ENCODE assay signal across 1 cellular context in the genomic region with DNA sequence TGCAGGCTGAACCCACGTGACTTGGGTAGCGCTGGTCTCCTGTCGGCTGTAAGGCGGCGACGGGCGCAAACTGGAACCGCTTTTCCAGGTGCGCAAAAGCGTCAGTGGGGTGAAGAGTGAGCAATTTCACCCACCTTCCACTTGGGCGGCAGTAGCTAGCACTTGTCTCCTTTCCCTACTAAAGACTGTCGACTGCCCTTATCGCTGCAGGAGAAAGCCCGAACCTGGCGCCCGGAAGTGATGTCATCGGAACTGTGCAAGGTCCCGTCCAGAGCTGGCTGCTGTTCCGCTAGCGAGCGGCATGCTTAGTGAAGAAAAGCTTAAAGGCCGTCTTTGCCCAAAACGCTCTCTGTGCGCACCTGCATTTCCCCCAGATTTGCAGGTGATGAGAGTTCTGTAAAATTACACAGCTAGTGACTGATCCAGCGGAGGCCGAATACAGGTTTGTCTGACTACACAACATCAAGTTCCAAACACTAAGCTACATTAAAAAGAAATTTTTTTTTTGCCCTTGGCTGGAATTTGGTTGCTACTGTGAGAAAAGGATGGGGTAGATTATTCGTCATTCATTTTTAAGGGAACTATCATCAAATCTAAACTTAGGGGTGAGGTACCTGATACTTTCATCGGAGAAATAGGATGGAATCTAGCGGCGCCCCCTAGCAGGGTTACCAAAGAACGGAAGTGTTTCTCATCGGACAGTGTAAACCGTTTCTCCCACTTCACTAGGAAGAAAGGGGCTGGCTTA.
TF ChIP-seq lines count a peak whose summit lies in the region.

A gene with protein sequence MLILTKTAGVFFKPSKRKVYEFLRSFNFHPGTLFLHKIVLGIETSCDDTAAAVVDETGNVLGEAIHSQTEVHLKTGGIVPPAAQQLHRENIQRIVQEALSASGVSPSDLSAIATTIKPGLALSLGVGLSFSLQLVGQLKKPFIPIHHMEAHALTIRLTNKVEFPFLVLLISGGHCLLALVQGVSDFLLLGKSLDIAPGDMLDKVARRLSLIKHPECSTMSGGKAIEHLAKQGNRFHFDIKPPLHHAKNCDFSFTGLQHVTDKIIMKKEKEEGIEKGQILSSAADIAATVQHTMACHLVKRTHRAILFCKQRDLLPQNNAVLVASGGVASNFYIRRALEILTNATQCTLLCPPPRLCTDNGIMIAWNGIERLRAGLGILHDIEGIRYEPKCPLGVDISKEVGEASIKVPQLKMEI (minus strand): TSS at position 242 of the 748 bp plus-strand sequence. CDS start 1,152 bp downstream, outside the sequence.

TF ChIP-seq in HEK293, 187 proteins besides CTCF, POLR2A, EP300 and RAD21 (continued from another document):
- TF ChIP-seq REST (tag by site-specific recombination; IDR thresholded peaks at IDR 0.05) (no peak), ZNF658 (tag by site-specific recombination; IDR thresholded peaks at IDR 0.05) (no peak), ZNF529 (tag by site-specific recombination; IDR thresholded peaks at IDR 0.05; ENCODE audit: insufficient replicate concordance) (no peak), ZNF341 (tag by site-specific recombination; IDR thresholded peaks at IDR 0.05; ENCODE audit: low read depth) (peak; percentile 87), EGR2 (tag by site-specific recombination; IDR thresholded peaks at IDR 0.05; ENCODE audit: low read depth) (no peak), ZNF610 (tag by site-specific recombination; IDR thresholded peaks at IDR 0.05; ENCODE audit: borderline replicate concordance) (peak; percentile 39; the same call in 1 of the 2 replicates), ZNF114 (tag by site-specific recombination; IDR thresholded peaks at IDR 0.05) (no peak), ZNF571 (tag by site-specific recombination; IDR thresholded peaks at IDR 0.05) (no peak), ZNF121 (tag by site-specific recombination; IDR thresholded peaks at IDR 0.05) (no peak), ZNF514 (tag by site-specific recombination; IDR thresholded peaks at IDR 0.05) (no peak)
- TF ChIP-seq, protein P1, sequence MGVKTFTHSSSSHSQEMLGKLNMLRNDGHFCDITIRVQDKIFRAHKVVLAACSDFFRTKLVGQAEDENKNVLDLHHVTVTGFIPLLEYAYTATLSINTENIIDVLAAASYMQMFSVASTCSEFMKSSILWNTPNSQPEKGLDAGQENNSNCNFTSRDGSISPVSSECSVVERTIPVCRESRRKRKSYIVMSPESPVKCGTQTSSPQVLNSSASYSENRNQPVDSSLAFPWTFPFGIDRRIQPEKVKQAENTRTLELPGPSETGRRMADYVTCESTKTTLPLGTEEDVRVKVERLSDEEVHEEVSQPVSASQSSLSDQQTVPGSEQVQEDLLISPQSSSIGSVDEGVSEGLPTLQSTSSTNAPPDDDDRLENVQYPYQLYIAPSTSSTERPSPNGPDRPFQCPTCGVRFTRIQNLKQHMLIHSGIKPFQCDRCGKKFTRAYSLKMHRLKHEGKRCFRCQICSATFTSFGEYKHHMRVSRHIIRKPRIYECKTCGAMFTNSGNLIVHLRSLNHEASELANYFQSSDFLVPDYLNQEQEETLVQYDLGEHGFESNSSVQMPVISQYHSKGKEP (tag by site-specific recombination; IDR thresholded peaks at IDR 0.05), result no peak
